In the genomic region with DNA sequence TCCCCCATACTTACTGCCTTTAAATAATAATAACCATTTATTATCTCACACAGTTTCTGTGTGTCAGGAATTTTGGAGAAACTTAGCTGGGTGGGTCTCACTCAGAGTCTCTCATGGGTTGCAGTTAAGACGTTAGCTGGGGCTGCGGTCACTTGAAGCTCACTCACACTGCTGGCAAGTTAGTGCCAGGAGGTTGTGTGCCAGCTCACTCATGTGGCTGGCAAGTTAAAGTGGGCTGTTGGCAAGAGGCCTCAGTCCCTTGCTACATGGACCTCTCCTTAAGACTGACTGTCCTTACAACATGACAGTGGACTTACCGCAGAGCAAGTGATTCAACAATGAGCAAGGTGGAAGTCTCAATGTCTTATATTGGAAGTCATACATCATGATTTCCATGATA, we compare ENCODE assay signal across 5 cellular contexts.
"Had no signal": no experiment of that assay in that cellular context is flagged by ENCODE, and none has a peak within 500 bp of the region (broad histone marks: within the 10 kb centered on the region; RNA-seq: fewer than 3 reads in every experiment).

No MANE protein-coding gene starts in this region.

- H2AFZ ChIP-seq: GM23338 had no signal

- DNase-seq: H9, HCEC 1CT, IMR-90 had no signal

- H3K4me2 ChIP-seq: GM23338 had no signal

- H3K4me3 ChIP-seq: GM23338, K562 had no signal
